9 cellular contexts compared by ENCODE assay signal in the genomic region with DNA sequence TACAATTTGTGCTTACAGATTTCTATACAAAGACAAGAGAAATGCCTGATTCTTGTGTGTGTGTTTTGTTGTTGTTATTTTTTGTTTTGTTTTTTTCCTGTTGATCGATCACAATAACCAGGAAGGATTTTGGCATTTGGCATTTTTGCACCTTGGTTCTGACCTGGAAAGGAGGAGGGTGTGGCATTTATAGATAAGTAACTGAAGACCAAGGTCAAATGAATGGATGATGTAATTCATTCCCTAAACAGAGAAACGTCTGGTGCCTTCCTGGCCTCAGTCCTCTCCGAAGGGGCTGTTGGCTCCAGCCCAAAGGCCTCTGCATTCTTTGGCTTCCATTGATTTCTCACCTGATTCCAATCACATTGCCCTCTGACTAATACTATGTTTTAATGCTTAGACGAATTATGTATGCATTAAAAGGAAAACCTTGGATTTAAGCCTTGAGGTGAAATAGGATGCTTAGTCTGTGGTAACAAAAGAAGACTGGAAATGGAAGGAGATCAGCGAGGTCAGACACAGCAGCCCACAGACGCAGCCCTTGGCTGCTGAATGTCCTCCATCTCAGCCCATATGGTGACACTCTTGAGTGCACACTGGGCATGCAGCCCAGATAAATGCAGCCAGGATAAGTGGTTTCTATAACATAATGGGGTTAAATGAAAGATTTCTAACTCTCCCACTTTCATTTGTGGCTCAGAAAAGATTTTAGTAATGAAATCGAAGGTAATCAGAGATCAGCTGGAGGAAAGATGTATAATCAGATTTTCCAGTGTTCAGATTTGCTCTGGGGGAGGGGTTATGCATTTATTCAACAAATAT.
DNase-seq lines count a peak whose midpoint lies in the region; ATAC-seq and TF ChIP-seq lines count a peak whose summit lies in the region.
"Had no signal": no experiment of that assay in that cellular context is flagged by ENCODE, and none has a peak within 500 bp of the region (broad histone marks: within the 10 kb centered on the region; RNA-seq: fewer than 3 reads in every experiment).

No MANE protein-coding gene starts in this region.

- no peak for TF ChIP-seq CTCF in WERI-Rb-1 (IDR thresholded peaks at IDR 0.05; ENCODE audit: low read depth, low read length)

- H3K36me3 Mint-ChIP-seq in activated naive CD4-positive, alpha-beta T cell treated with anti-CD3 and anti-CD28 coated beads, Interleukin-2, amount 10 ng/mL, durations not matched to agents 7 days and 5 days, result no peaks in the 10 kb centered on the region
- H3K36me3 Mint-ChIP-seq: natural killer cell treated with Interleukin-12 subunit alpha and Interleukin-12 subunit beta and Interleukin-15 and Interleukin-18, amount 100 ng/mL, for 72 hours had no signal

- peaks cover 34% of the 10 kb centered on the region for H3K27me3 Mint-ChIP-seq in activated naive CD4-positive, alpha-beta T cell treated with anti-CD3 and anti-CD28 coated beads, Interleukin-2, amount 10 ng/mL, durations not matched to agents 7 days and 5 days

- no peaks in the 10 kb centered on the region for H3K9me3 Mint-ChIP-seq in activated naive CD4-positive, alpha-beta T cell treated with anti-CD3 and anti-CD28 coated beads, Interleukin-2, amount 10 ng/mL, durations not matched to agents 7 days and 5 days
- H3K9me3 Mint-ChIP-seq: natural killer cell treated with Interleukin-12 subunit alpha and Interleukin-12 subunit beta and Interleukin-15 and Interleukin-18, amount 100 ng/mL, for 72 hours had no signal

- ATAC-seq in GM21528 (IDR thresholded peaks at IDR 0.05; ENCODE audit: low FRiP score, unreplicated experiment), result no peak
- ATAC-seq: natural killer cell treated with Interleukin-12 subunit alpha and Interleukin-12 subunit beta and Interleukin-15 and Interleukin-18, amount 100 ng/mL, for 72 hours had no signal

- DNase-seq in DMS79 treated with DMSO at 0.1 percent for 48 hours (lab: John Stamatoyannopoulos, UW) (peak; percentile 78), NCI-H1436 (lab: John Stamatoyannopoulos, UW) (peak; percentile 67), WERI-Rb-1 (peak; percentile 69), mucosa of gallbladder (ENCODE audit: low spot score) (peak; percentile 78)
- no peak for DNase-seq in stimulated activated CD4-positive, alpha-beta T cell treated with anti-CD3 and anti-CD28 coated beads, Interleukin-1b, Interleukin-23, amount 100 ng/mL, for 48 hours
- no peak for DNase-seq in activated CD4-positive, alpha-beta T cell treated with anti-CD3 and anti-CD28 coated beads, Interleukin-2, amount 50 U/mL, for 1 hour
- no peak for DNase-seq in activated naive CD4-positive, alpha-beta T cell treated with anti-CD3 and anti-CD28 coated beads, Interleukin-2, amount 10 ng/mL, durations not matched to agents 7 days and 5 days

- H3K27me3 ChIP-seq in WERI-Rb-1 (ENCODE audit: insufficient read depth, low read depth, severe bottlenecking), result no peaks in the 10 kb centered on the region

- CTCF ChIA-PET in activated naive CD4-positive, alpha-beta T cell treated with anti-CD3 and anti-CD28 coated beads, Interleukin-2, amount 10 ng/mL, durations not matched to agents 7 days and 5 days (lab: Charles Lee), result interaction anchor here (0.7 to 2.4 kb wide), 26 partner anchors 8 to 606 kb away, joined by 3 to 20 read pairs (median 4); partner anchors contain the start of gene MND1

- no peak overlapping the region for H3K27ac Mint-ChIP-seq in activated naive CD4-positive, alpha-beta T cell treated with anti-CD3 and anti-CD28 coated beads, Interleukin-2, amount 10 ng/mL, durations not matched to agents 7 days and 5 days

- H3K36me3 ChIP-seq in WERI-Rb-1, result no peaks in the 10 kb centered on the region

- H3K4me3 Mint-ChIP-seq in activated naive CD4-positive, alpha-beta T cell treated with anti-CD3 and anti-CD28 coated beads, Interleukin-2, amount 10 ng/mL, durations not matched to agents 7 days and 5 days, result no peak overlapping the region
- H3K4me3 Mint-ChIP-seq: natural killer cell treated with Interleukin-12 subunit alpha and Interleukin-12 subunit beta and Interleukin-15 and Interleukin-18, amount 100 ng/mL, for 72 hours had no signal

- no peak overlapping the region for H3K4me3 ChIP-seq in WERI-Rb-1 (ENCODE audit: low read depth, low read length)

- H3K9me3 ChIP-seq in WERI-Rb-1 (ENCODE audit: severe bottlenecking), result no peaks in the 10 kb centered on the region

- H3K4me1 Mint-ChIP-seq in activated naive CD4-positive, alpha-beta T cell treated with anti-CD3 and anti-CD28 coated beads, Interleukin-2, amount 10 ng/mL, durations not matched to agents 7 days and 5 days, result no peaks in the 10 kb centered on the region

- peak overlapping the region; percentile 18; the same call in 1 of the 2 replicates for H3K27ac ChIP-seq in WERI-Rb-1

Comparison
In these comparisons a context has a peak if more than half of its experiments do, and no peak if none do; other contexts are left out.
1. DNase-seq: peak in DMS79 treated with DMSO at 0.1 percent for 48 hours (single experiment), NCI-H1436 (single experiment), WERI-Rb-1 (single experiment) and mucosa of gallbladder (single experiment); none in stimulated activated CD4-positive, alpha-beta T cell treated with anti-CD3 and anti-CD28 coated beads, Interleukin-1b, Interleukin-23, amount 100 ng/mL, for 48 hours (single experiment), activated CD4-positive, alpha-beta T cell treated with anti-CD3 and anti-CD28 coated beads, Interleukin-2, amount 50 U/mL, for 1 hour (single experiment) and activated naive CD4-positive, alpha-beta T cell treated with anti-CD3 and anti-CD28 coated beads, Interleukin-2, amount 10 ng/mL, durations not matched to agents 7 days and 5 days (single experiment).